8 cellular contexts compared by ENCODE assay signal in the genomic region with DNA sequence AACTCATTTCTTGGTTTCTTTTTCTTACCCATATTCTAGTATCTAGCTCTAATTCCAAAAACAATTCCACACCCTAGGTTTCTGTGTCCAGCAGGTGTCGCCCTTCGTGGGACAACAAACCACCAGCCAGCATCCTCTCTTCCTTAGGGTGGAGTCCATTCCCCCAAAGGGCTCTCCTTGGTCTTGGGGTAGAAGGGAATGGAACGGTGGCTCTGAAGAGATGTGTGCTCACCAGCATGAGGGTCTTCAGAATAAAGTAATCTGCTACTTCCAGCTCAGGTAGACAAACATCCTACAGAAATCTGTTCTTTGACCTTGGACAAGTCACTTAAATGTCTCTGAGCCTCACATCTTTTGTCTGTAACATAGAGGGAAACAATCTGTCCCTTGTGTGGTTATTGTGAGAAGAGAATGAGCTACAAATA. TPM values are rescaled to one million over a fixed set of nuclear protein-coding genes. Genes with fewer than 3 reads are reported as not detected.
DNase-seq lines count a peak whose midpoint lies in the region; ATAC-seq, FAIRE-seq and TF ChIP-seq lines count a peak whose summit lies in the region.

No MANE protein-coding gene starts in this region.

- no peak overlapping the region for H3K4me2 ChIP-seq in astrocyte (ENCODE audit: low read length)

- H3K4me3 Mint-ChIP-seq in astrocyte (ENCODE audit: unreplicated experiment), result no peak overlapping the region

- H3K27me3 Mint-ChIP-seq in astrocyte (ENCODE audit: low read depth, unreplicated experiment), result peaks cover 32% of the 10 kb centered on the region

- no peak for FAIRE-seq in astrocyte (lab: Jason Lieb, UNC)

- TF ChIP-seq CTCF in astrocyte (IDR thresholded peaks at IDR 0.05; ENCODE audit: insufficient read depth, low read depth, low read length), result peak; percentile 88

- H3K4me1 Mint-ChIP-seq in astrocyte (ENCODE audit: low read depth, unreplicated experiment), result no peaks in the 10 kb centered on the region

- H3K9me3 ChIP-seq in astrocyte (ENCODE audit: insufficient read depth, low read depth, low read length), result no peaks in the 10 kb centered on the region

- no peaks in the 10 kb centered on the region for H3K79me2 ChIP-seq in astrocyte (ENCODE audit: insufficient read depth, low read length)

- H3K36me3 Mint-ChIP-seq in astrocyte (ENCODE audit: low read depth, unreplicated experiment), result no peaks in the 10 kb centered on the region

- H3K9ac ChIP-seq in astrocyte (ENCODE audit: low read length), result no peak overlapping the region

- no peaks in the 10 kb centered on the region for H3K36me3 ChIP-seq in astrocyte (ENCODE audit: insufficient read depth, low read length)

- H3K27ac Mint-ChIP-seq in astrocyte (ENCODE audit: unreplicated experiment), result no peak overlapping the region

- peak; percentile 86 for DNase-seq in GM03348 (ENCODE audit: low spot score)
- DNase-seq in NAMALWA (ENCODE audit: low spot score), result peak; percentile 73
- DNase-seq in T-helper 9 cell, result peak; percentile 81
- DNase-seq in astrocyte (ENCODE audit: low read depth), result peak; percentile 43
- peak; percentile 63 for DNase-seq in hepatic stellate cell (ENCODE audit: low spot score)
- peak; percentile 25 for DNase-seq in skeletal muscle cell (ENCODE audit: low read depth)

- H3K4me1 ChIP-seq in astrocyte (ENCODE audit: insufficient read depth, low read length), result no peaks in the 10 kb centered on the region

- H3K4me3 ChIP-seq in astrocyte (ENCODE audit: insufficient read depth, low read depth, low read length) (no peak overlapping the region), skeletal muscle cell (ENCODE audit: low read depth, low read length) (no peak overlapping the region)

- ATAC-seq in GM19467 (IDR thresholded peaks at IDR 0.05; ENCODE audit: unreplicated experiment) (no peak), GM18868 (IDR thresholded peaks at IDR 0.05; ENCODE audit: unreplicated experiment) (no peak)

- H2AFZ ChIP-seq in astrocyte (ENCODE audit: low read depth, low read length), result no peak overlapping the region

- no peak overlapping the region for H3K27ac ChIP-seq in astrocyte (ENCODE audit: low read depth, low read length)

- no peaks in the 10 kb centered on the region for H4K20me1 ChIP-seq in astrocyte (ENCODE audit: insufficient read depth, low read length)

- H3K9me3 Mint-ChIP-seq in astrocyte (ENCODE audit: unreplicated experiment), result peaks cover 1% of the 10 kb centered on the region

- H3K27me3 ChIP-seq in astrocyte (ENCODE audit: insufficient read depth, low read length), result peaks cover 62% of the 10 kb centered on the region

RNA-seq across cellular contexts. Expression of a gene that starts 7.2 kb away (rescaled TPM):
- 0.11 and 0.24 TPM in 2 replicates for total RNA-seq in astrocyte

RNA-seq across cellular contexts. Expression of a gene that starts 19.2 kb away (rescaled TPM):
- 5.2 and 8.1 TPM in 2 replicates for total RNA-seq in astrocyte

RNA-seq across cellular contexts. Expression of a gene that starts 34.7 kb away (rescaled TPM):
- total RNA-seq in astrocyte, result 213 and 234 TPM in 2 replicates

Comparison
In these comparisons a context has a peak if more than half of its experiments do, and no peak if none do; other contexts are left out.
1. DNase-seq: peak in every context shown above with its lines; median percentile 86 in GM03348; 81 in T-helper 9 cell; 73 in NAMALWA; 63 in hepatic stellate cell; 43 in astrocyte; 25 in skeletal muscle cell.